ENCODE assay signal across 15 cellular contexts in genomic region chr9:98580956-98581355, GRCh38.
"Had no signal": no experiment of that assay in that cellular context is flagged by ENCODE, and none has a peak within 500 bp of the region (broad histone marks: within the 10 kb centered on the region; RNA-seq: fewer than 3 reads in every experiment).

No MANE protein-coding gene starts in this region.

- ATAC-seq: activated CD4-positive, CD25-positive, alpha-beta regulatory T cell treated with anti-CD3 and anti-CD28 coated beads, Interleukin-2, amount 50 U/mL, for 24 hours; activated CD8-positive, alpha-beta T cell treated with anti-CD3 and anti-CD28 coated beads for 36 hours; body of pancreas had no signal

- DNase-seq: activated CD4-positive, alpha-beta T cell treated with anti-CD3 and anti-CD28 coated beads for 4 hours; activated CD8-positive, alpha-beta T cell treated with anti-CD3 and anti-CD28 coated beads for 36 hours; activated effector memory CD4-positive, alpha-beta T cell treated with Interleukin-2 at 50 U/mL for 16 hours; activated naive CD4-positive, alpha-beta T cell; activated T-cell treated with anti-CD3 and anti-CD28 coated beads, Interleukin-2, amount 50 U/mL, for 24 hours; body of pancreas; MV-4-11; NCI-H1092 treated with DMSO at 0.1 percent for 48 hours; NCI-H1436; NCI-H1694 treated with DMSO at 0.1 percent for 48 hours; NCI-H2029 treated with DMSO at 0.1 percent for 48 hours; NCI-H510A treated with DMSO at 0.1 percent for 48 hours; Peyer's patch; SHP77 had no signal
